15 cellular contexts compared by ENCODE assay signal in genomic region chr17:67194134-67194533, GRCh38. TPM values are rescaled to one million over a fixed set of nuclear protein-coding genes. Genes with fewer than 3 reads are reported as not detected.
DNase-seq lines count a peak whose midpoint lies in the region; ATAC-seq, FAIRE-seq and TF ChIP-seq lines count a peak whose summit lies in the region.
"Had no signal": no experiment of that assay in that cellular context is flagged by ENCODE, and none has a peak within 500 bp of the region (broad histone marks: within the 10 kb centered on the region; RNA-seq: fewer than 3 reads in every experiment).

No MANE protein-coding gene starts in this region.

- no peaks in the 10 kb centered on the region for H3K27me3 ChIP-seq in effector memory CD4-positive, alpha-beta T cell (replicated peaks; ENCODE audit: control insufficient read depth, insufficient read depth, low read length, poor library complexity, severe bottlenecking)

- H3K27ac ChIP-seq in effector memory CD4-positive, alpha-beta T cell (ENCODE audit: insufficient read depth, low read length, poor library complexity, severe bottlenecking): no peak overlapping the region

- ATAC-seq in natural killer cell (no peak), HG02610 (IDR thresholded peaks at IDR 0.05; ENCODE audit: unreplicated experiment) (no peak)
- no peak for ATAC-seq in natural killer cell treated with Interleukin-12 subunit alpha and Interleukin-12 subunit beta and Interleukin-15 and Interleukin-18, amount 100 ng/mL, for 72 hours
- ATAC-seq: activated CD8-positive, alpha-beta T cell treated with anti-CD3 and anti-CD28 coated beads, Interleukin-2, amount 10 ng/mL, durations not matched to agents 7 days and 5 days; left colon had no signal

- no peak overlapping the region for H3K4me3 ChIP-seq in effector memory CD4-positive, alpha-beta T cell (ENCODE audit: insufficient read depth, low read depth, low read length, poor library complexity, severe bottlenecking)

- FAIRE-seq in urothelium cell line (lab: Jason Lieb, UNC): no peak

- DNase-seq in natural killer cell: no peak
- no peak for DNase-seq in natural killer cell treated with Interleukin-12 subunit alpha and Interleukin-12 subunit beta and Interleukin-15 and Interleukin-18, amount 100 ng/mL, for 72 hours (ENCODE audit: low spot score)
- no peak for DNase-seq in chondrocyte (ENCODE audit: low spot score)
- DNase-seq in islet precursor cell: peak; percentile 79
- DNase-seq in urothelium cell line (ENCODE audit: low spot score): peak; percentile 44
- no peak for DNase-seq in effector memory CD4-positive, alpha-beta T cell
- DNase-seq in NOMO-1 treated with DMSO at 0.1 percent for 48 hours (lab: John Stamatoyannopoulos, UW; ENCODE audit: unreplicated experiment): no peak
- DNase-seq: 8988T; activated CD8-positive, alpha-beta T cell treated with anti-CD3 and anti-CD28 coated beads, Interleukin-2, amount 10 ng/mL, durations not matched to agents 7 days and 5 days; activated gamma-delta T cell treated with Interleukin-2 at 50 U/mL for 16 hours; left colon; MM.1S; NCI-H446; stimulated activated CD8-positive, alpha-beta memory T cell treated with anti-CD3 and anti-CD28 coated beads, Interleukin-4, amount 100 ng/mL, for 48 hours had no signal

- H3K4me1 Mint-ChIP-seq in natural killer cell: peaks cover 29 to 47% of the 10 kb centered on the region in 2 donors
- H3K4me1 Mint-ChIP-seq in natural killer cell treated with Interleukin-12 subunit alpha and Interleukin-12 subunit beta and Interleukin-15 and Interleukin-18, amount 100 ng/mL, for 72 hours (ENCODE audit: low read depth in 2 of 2): peaks cover 16 to 28% of the 10 kb centered on the region in 2 donors
- peaks cover 18% of the 10 kb centered on the region for H3K4me1 Mint-ChIP-seq in chondrocyte (ENCODE audit: low read depth)

- no peaks in the 10 kb centered on the region for H3K4me1 ChIP-seq in effector memory CD4-positive, alpha-beta T cell (ENCODE audit: control insufficient read depth, insufficient read depth, low read length, poor library complexity, severe bottlenecking)

- TF ChIP-seq CTCF in natural killer cell (IDR thresholded peaks at IDR 0.05): no peak
- no peak for TF ChIP-seq CTCF in chondrocyte (IDR thresholded peaks at IDR 0.05)

- H3K36me3 ChIP-seq in effector memory CD4-positive, alpha-beta T cell (ENCODE audit: control insufficient read depth, insufficient read depth, low read length): peaks cover 17% of the 10 kb centered on the region

- H3K9me3 ChIP-seq in effector memory CD4-positive, alpha-beta T cell (ENCODE audit: control insufficient read depth, low read length): no peaks in the 10 kb centered on the region

- H3K27ac Mint-ChIP-seq in natural killer cell (peak overlapping the region; percentile 60 to 62), chondrocyte (ENCODE audit: unreplicated experiment) (peak overlapping the region; percentile 88)
- H3K27ac Mint-ChIP-seq in natural killer cell treated with Interleukin-12 subunit alpha and Interleukin-12 subunit beta and Interleukin-15 and Interleukin-18, amount 100 ng/mL, for 72 hours: peak overlapping the region in 1 of 2 donors; percentile 48
- H3K27ac Mint-ChIP-seq: activated CD8-positive, alpha-beta T cell treated with anti-CD3 and anti-CD28 coated beads, Interleukin-2, amount 10 ng/mL, durations not matched to agents 7 days and 5 days had no signal

- H3K36me3 Mint-ChIP-seq in natural killer cell: peaks cover 9% of the 10 kb centered on the region
- peaks cover 10% of the 10 kb centered on the region for H3K36me3 Mint-ChIP-seq in natural killer cell treated with Interleukin-12 subunit alpha and Interleukin-12 subunit beta and Interleukin-15 and Interleukin-18, amount 100 ng/mL, for 72 hours
- peaks cover 8% of the 10 kb centered on the region for H3K36me3 Mint-ChIP-seq in chondrocyte (ENCODE audit: low read depth)

- H3K9me3 Mint-ChIP-seq in natural killer cell (no peaks in the 10 kb centered on the region), chondrocyte (ENCODE audit: low read depth) (no peaks in the 10 kb centered on the region)
- peaks cover 8% of the 10 kb centered on the region for H3K9me3 Mint-ChIP-seq in natural killer cell treated with Interleukin-12 subunit alpha and Interleukin-12 subunit beta and Interleukin-15 and Interleukin-18, amount 100 ng/mL, for 72 hours

- intact Hi-C loops in natural killer cell (cut with micrococcal nuclease): no loop called here

- H3K27me3 Mint-ChIP-seq in natural killer cell (ENCODE audit: low read depth in 2 of 2) (no peaks in the 10 kb centered on the region), chondrocyte (ENCODE audit: low read depth) (no peaks in the 10 kb centered on the region)
- no peaks in the 10 kb centered on the region for H3K27me3 Mint-ChIP-seq in natural killer cell treated with Interleukin-12 subunit alpha and Interleukin-12 subunit beta and Interleukin-15 and Interleukin-18, amount 100 ng/mL, for 72 hours

- no peak overlapping the region for H3K4me3 Mint-ChIP-seq in natural killer cell
- no peak overlapping the region for H3K4me3 Mint-ChIP-seq in natural killer cell treated with Interleukin-12 subunit alpha and Interleukin-12 subunit beta and Interleukin-15 and Interleukin-18, amount 100 ng/mL, for 72 hours
- H3K4me3 Mint-ChIP-seq in chondrocyte (ENCODE audit: unreplicated experiment): no peak overlapping the region
- H3K4me3 Mint-ChIP-seq: activated CD8-positive, alpha-beta T cell treated with anti-CD3 and anti-CD28 coated beads, Interleukin-2, amount 10 ng/mL, durations not matched to agents 7 days and 5 days had no signal

RNA-seq across cellular contexts. Expression of gene HELZ, which starts 50.9 kb away (rescaled TPM):
- total RNA-seq in natural killer cell (100 to 1,000 TPM; 274 to 355 (median 292) TPM), chondrocyte (55.8 to 69.9 TPM (median 57.9 TPM) in 3 replicates)
- 100 to 1,000 TPM; 106 to 110 TPM for total RNA-seq in natural killer cell treated with Interleukin-12 subunit alpha and Interleukin-12 subunit beta and Interleukin-15 and Interleukin-18, amount 100 ng/mL, for 72 hours

Comparison
In these comparisons a context has a peak if more than half of its experiments do, and no peak if none do; other contexts are left out.
1. DNase-seq: peak in islet precursor cell (single experiment) and urothelium cell line (single experiment); none in natural killer cell (single experiment), natural killer cell treated with Interleukin-12 subunit alpha and Interleukin-12 subunit beta and Interleukin-15 and Interleukin-18, amount 100 ng/mL, for 72 hours (single experiment), chondrocyte (single experiment), effector memory CD4-positive, alpha-beta T cell (0 of 3) and NOMO-1 treated with DMSO at 0.1 percent for 48 hours (single experiment).